16 cellular contexts compared by ENCODE assay signal in the genomic region with DNA sequence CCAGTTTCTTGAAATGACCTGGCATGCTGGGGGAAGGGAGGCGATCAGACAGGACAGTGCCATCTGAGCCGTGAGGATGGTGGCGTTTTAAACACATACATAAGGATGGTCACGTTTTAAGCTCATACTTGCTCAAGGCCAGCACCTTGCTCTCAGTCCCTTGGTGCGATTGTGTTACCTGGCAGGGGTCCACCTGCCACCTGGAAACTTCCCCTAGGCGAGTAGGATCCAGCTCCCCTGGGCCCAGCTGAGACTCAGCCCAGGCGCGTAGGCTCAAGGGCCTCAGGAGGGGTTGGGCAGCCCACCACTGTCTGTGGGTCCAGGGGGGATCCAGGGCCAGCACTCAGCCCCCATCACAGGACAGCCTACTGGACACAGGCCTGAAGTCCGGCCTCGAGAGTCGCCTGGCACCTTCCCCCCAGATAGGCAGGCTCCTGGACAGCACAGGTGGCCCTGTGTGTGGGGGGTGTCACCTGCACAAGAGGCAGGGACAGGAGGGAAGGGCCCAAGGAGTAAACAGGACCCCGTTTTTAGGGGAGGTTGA.
A peak's percentile ranks its signal among the peaks of the same experiment; 100 is the strongest.
DNase-seq lines count a peak whose midpoint lies in the region; ATAC-seq, FAIRE-seq and TF ChIP-seq lines count a peak whose summit lies in the region.
"Had no signal": no experiment of that assay in that cellular context is flagged by ENCODE, and none has a peak within 500 bp of the region (broad histone marks: within the 10 kb centered on the region; RNA-seq: fewer than 3 reads in every experiment).

No MANE protein-coding gene starts in this region.

- H3K4me2 ChIP-seq in neural progenitor cell = no peak overlapping the region
- H3K4me2 ChIP-seq in osteoblast (ENCODE audit: insufficient read depth, low read length) = no peak overlapping the region
- H3K4me2 ChIP-seq: A549 had no signal

- no peak for TF ChIP-seq EP300 in suprapubic skin (IDR thresholded peaks at IDR 0.05)

- H3K9me3 ChIP-seq in neural progenitor cell (ENCODE audit: low read depth) (no peaks in the 10 kb centered on the region), osteoblast (ENCODE audit: low read depth, low read length) (no peaks in the 10 kb centered on the region), suprapubic skin (no peaks in the 10 kb centered on the region)
- H3K9me3 ChIP-seq: A549, HAP-1 had no signal

- H3K4me3 ChIP-seq in bronchial epithelial cell (ENCODE audit: low read depth, low read length) (no peak overlapping the region), neural progenitor cell (no peak overlapping the region), osteoblast (ENCODE audit: insufficient read depth, low read length) (no peak overlapping the region), suprapubic skin (no peak overlapping the region)
- H3K4me3 ChIP-seq: A549, HAP-1 had no signal

- H3K79me2 ChIP-seq in neural progenitor cell (ENCODE audit: low read depth) (no peaks in the 10 kb centered on the region), osteoblast (ENCODE audit: insufficient read depth, low read length) (no peaks in the 10 kb centered on the region)

- H2AFZ ChIP-seq in neural progenitor cell (replicated peaks) (no peak overlapping the region), osteoblast (ENCODE audit: low read length) (no peak overlapping the region)

- in situ Hi-C loops in GM13977 (cut with MboI; ENCODE audit: low pct_unique_long_range_greater_than_20kb, low sequenced_read_pairs, unreplicated experiment) = no loop called here

- H3K4me1 Mint-ChIP-seq in neural progenitor cell = peaks cover 9% of the 10 kb centered on the region

- peak; percentile 32 for FAIRE-seq in bronchial epithelial cell (lab: Jason Lieb, UNC)
- FAIRE-seq: A549, GM19239 had no signal

- H3K4me1 ChIP-seq in neural progenitor cell (peaks cover 4% of the 10 kb centered on the region), osteoblast (ENCODE audit: insufficient read depth, low read length) (no peaks in the 10 kb centered on the region), suprapubic skin (no peaks in the 10 kb centered on the region)
- H3K4me1 ChIP-seq: A549, HAP-1 had no signal

- H3K9me3 Mint-ChIP-seq in neural progenitor cell = no peaks in the 10 kb centered on the region
- H3K9me3 Mint-ChIP-seq: CD8-positive, alpha-beta T cell had no signal

- H3K27me3 ChIP-seq in bronchial epithelial cell (ENCODE audit: control insufficient read depth, insufficient read depth, low read length) (no peaks in the 10 kb centered on the region), neural progenitor cell (no peaks in the 10 kb centered on the region), osteoblast (ENCODE audit: insufficient read depth, low read length) (no peaks in the 10 kb centered on the region), suprapubic skin (peaks cover 17% of the 10 kb centered on the region)

- H3K4me3 Mint-ChIP-seq in neural progenitor cell = no peak overlapping the region
- H3K4me3 Mint-ChIP-seq: CD8-positive, alpha-beta T cell had no signal

- 80% methylated on average over 5 of the region's 12 CpGs for WGBS in suprapubic skin

- H3K27ac ChIP-seq in neural progenitor cell = no peak overlapping the region
- no peak overlapping the region for H3K27ac ChIP-seq in osteoblast (ENCODE audit: low read depth, low read length)
- no peak overlapping the region for H3K27ac ChIP-seq in suprapubic skin
- H3K27ac ChIP-seq: 22Rv1, A549 had no signal

- H4K20me1 ChIP-seq in neural progenitor cell (ENCODE audit: low read depth) = no peaks in the 10 kb centered on the region
- no peaks in the 10 kb centered on the region for H4K20me1 ChIP-seq in osteoblast (ENCODE audit: insufficient read depth, low read length)

- no peaks in the 10 kb centered on the region for H3K36me3 ChIP-seq in bronchial epithelial cell (ENCODE audit: control insufficient read depth, insufficient read depth, low read length)
- H3K36me3 ChIP-seq in neural progenitor cell = no peaks in the 10 kb centered on the region
- no peaks in the 10 kb centered on the region for H3K36me3 ChIP-seq in osteoblast (ENCODE audit: insufficient read depth, low read length)
- no peaks in the 10 kb centered on the region for H3K36me3 ChIP-seq in suprapubic skin

- H3K9ac ChIP-seq in neural progenitor cell = no peak overlapping the region

- peaks cover 12% of the 10 kb centered on the region for H3K27me3 Mint-ChIP-seq in neural progenitor cell (ENCODE audit: insufficient read depth, low read depth)

- intact Hi-C loops in Right ventricle myocardium inferior (cut with DNase I) (no loop called here), left cardiac atrium (cut with DNase I) (no loop called here)

- no peak for ATAC-seq in Right ventricle myocardium inferior
- no peak for ATAC-seq in left cardiac atrium
- ATAC-seq: A549; CD8-positive, alpha-beta T cell had no signal

- H3F3A ChIP-seq in neural progenitor cell (ENCODE audit: low read depth) = no peaks in the 10 kb centered on the region

- H3K36me3 Mint-ChIP-seq in neural progenitor cell = no peaks in the 10 kb centered on the region

- TF ChIP-seq CTCF in bronchial epithelial cell (IDR thresholded peaks at IDR 0.05; ENCODE audit: insufficient read depth, low read length, severe bottlenecking) (no peak), neural progenitor cell (IDR thresholded peaks at IDR 0.05) (no peak), osteoblast (IDR thresholded peaks at IDR 0.05; ENCODE audit: extremely low read depth, low read depth, low read length) (no peak), GM13977 (IDR thresholded peaks at IDR 0.05; ENCODE audit: extremely low read depth, insufficient read depth, missing control alignments) (no peak), suprapubic skin (IDR thresholded peaks at IDR 0.05) (no peak)

- DNase-seq in Right ventricle myocardium inferior (ENCODE audit: missing footprints) = peak; percentile 23
- no peak for DNase-seq in left cardiac atrium
- no peak for DNase-seq in bronchial epithelial cell (ENCODE audit: low read depth)
- no peak for DNase-seq in neural progenitor cell (ENCODE audit: low spot score)
- no peak for DNase-seq in osteoblast (ENCODE audit: insufficient read length, low spot score, missing footprints)
- no peak for DNase-seq in GM13977 (ENCODE audit: low spot score)
- no peak for DNase-seq in suprapubic skin (ENCODE audit: low spot score in 2 of 2)
- DNase-seq: AML-193; Calu3; CD8-positive, alpha-beta T cell; DMS79 treated with DMSO at 0.1 percent for 48 hours; GF-D8 had no signal

- TF ChIP-seq POLR2A in suprapubic skin (IDR thresholded peaks at IDR 0.05) = no peak

- H3K27ac Mint-ChIP-seq in neural progenitor cell = peak overlapping the region; percentile 41
- H3K27ac Mint-ChIP-seq: CD8-positive, alpha-beta T cell had no signal
